In the genomic region with DNA sequence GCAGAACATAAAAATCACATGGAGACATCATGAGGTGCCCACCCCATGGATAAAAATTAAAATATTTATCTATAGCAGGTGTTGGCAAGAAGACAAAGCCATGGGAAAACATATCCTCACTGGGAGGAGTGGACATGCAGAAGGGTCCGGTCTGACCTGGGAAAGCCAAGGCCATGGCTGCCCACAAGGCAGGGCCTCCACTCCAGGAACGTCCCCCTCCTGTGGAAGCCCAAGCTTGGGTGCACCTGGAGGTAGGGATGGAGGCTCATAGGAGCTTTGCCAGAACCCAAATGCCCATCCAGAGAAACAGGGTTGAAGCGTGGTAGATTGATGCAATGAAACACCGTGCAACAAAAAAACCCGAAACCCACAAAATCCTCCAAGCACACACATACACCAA, we compare ENCODE assay signal across 26 cellular contexts.
DNase-seq lines count a peak whose midpoint lies in the region; ATAC-seq and TF ChIP-seq lines count a peak whose summit lies in the region.
"Had no signal": no experiment of that assay in that cellular context is flagged by ENCODE, and none has a peak within 500 bp of the region (broad histone marks: within the 10 kb centered on the region; RNA-seq: fewer than 3 reads in every experiment).

No MANE protein-coding gene starts in this region.

- no peaks in the 10 kb centered on the region for H3K4me1 Mint-ChIP-seq in H9
- H3K4me1 Mint-ChIP-seq in activated CD8-positive, alpha-beta T cell treated with anti-CD3 and anti-CD28 coated beads for 36 hours (ENCODE audit: low read depth): no peaks in the 10 kb centered on the region

- POLR2A ChIA-PET in activated CD8-positive, alpha-beta T cell treated with anti-CD3 and anti-CD28 coated beads for 36 hours (lab: Charles Lee): no interaction called here
- POLR2A ChIA-PET in RWPE1 (lab: Yijun Ruan, JAX; ENCODE audit: low non-redundant PET): no interaction called here

- H3K9ac ChIP-seq in BLaER1 (no peak overlapping the region), H9 (ENCODE audit: extremely low read depth, insufficient read length, low read length) (no peak overlapping the region)

- no peak overlapping the region for H2BK120ac ChIP-seq in H9 (ENCODE audit: low read depth, low read length, poor library complexity, severe bottlenecking)

- no peak overlapping the region for H3K4ac ChIP-seq in H9 (ENCODE audit: low read depth, low read length)

- H3K4me2 ChIP-seq in BLaER1: peak overlapping the region; percentile 43
- no peak overlapping the region for H3K4me2 ChIP-seq in H9 (ENCODE audit: insufficient read depth, insufficient read length, low read length)
- no peak overlapping the region for H3K4me2 ChIP-seq in osteoblast (ENCODE audit: insufficient read depth, low read length)
- H3K4me2 ChIP-seq: smooth muscle cell had no signal

- H4K20me1 ChIP-seq in BLaER1 (no peaks in the 10 kb centered on the region), H9 (ENCODE audit: control insufficient read depth, insufficient read depth, insufficient read length) (no peaks in the 10 kb centered on the region), osteoblast (ENCODE audit: insufficient read depth, low read length) (no peaks in the 10 kb centered on the region)

- no peak overlapping the region for H4K8ac ChIP-seq in H9 (replicated peaks; ENCODE audit: insufficient read length, low read depth, low read length)

- ATAC-seq in activated CD8-positive, alpha-beta T cell treated with anti-CD3 and anti-CD28 coated beads for 36 hours: no peak
- ATAC-seq: gastroesophageal sphincter; left colon; pancreas; stimulated activated naive CD8-positive, alpha-beta T cell treated with anti-CD3 and anti-CD28 coated beads, Interleukin-15, Interleukin-2, amounts not matched to agents 100 U/mL and 50 U/mL, for 24 hours had no signal

- H3K79me1 ChIP-seq in H9 (ENCODE audit: insufficient read depth, low read depth, low read length, poor library complexity, severe bottlenecking): no peaks in the 10 kb centered on the region

- no peak overlapping the region for H2BK15ac ChIP-seq in H9 (ENCODE audit: low read depth, low read length)

- intact Hi-C loops in activated CD8-positive, alpha-beta T cell treated with anti-CD3 and anti-CD28 coated beads for 36 hours (cut with micrococcal nuclease): no loop called here

- H3K27me3 ChIP-seq in BLaER1 (no peaks in the 10 kb centered on the region), H9 (ENCODE audit: insufficient read depth, low read length) (no peaks in the 10 kb centered on the region), osteoblast (ENCODE audit: insufficient read depth, low read length) (no peaks in the 10 kb centered on the region)
- H3K27me3 ChIP-seq: dorsolateral prefrontal cortex, gastroesophageal sphincter, pancreas had no signal

- no peak overlapping the region for H3K23ac ChIP-seq in H9 (ENCODE audit: insufficient read length, low read depth, low read length)

- DNase-seq in H9 (peak; percentile 1), coronary artery (ENCODE audit: low spot score) (peak; percentile 57), osteoblast (ENCODE audit: insufficient read length, low spot score, missing footprints) (peak; percentile 47), NCI-H1105 treated with DMSO at 0.1 percent for 48 hours (lab: John Stamatoyannopoulos, UW) (no peak), RWPE1 (ENCODE audit: low spot score) (no peak)
- no peak for DNase-seq in activated CD8-positive, alpha-beta T cell treated with anti-CD3 and anti-CD28 coated beads for 36 hours
- DNase-seq: activated gamma-delta T cell; COR-L47; HCEC 1CT; hippocampal formation; NCI-H1436 treated with DMSO at 0.1 percent for 48 hours; NCI-H2081 treated with DMSO at 0.1 percent for 48 hours; NCI-H2227 treated with DMSO at 0.1 percent for 48 hours; NCI-H526; retina; SHP77 treated with DMSO at 0.1 percent for 48 hours; stimulated activated CD4-positive, alpha-beta T cell treated with anti-CD3 and anti-CD28 coated beads, Interleukin-1b, Interleukin-23, amount 100 ng/mL, for 48 hours; stimulated activated naive CD8-positive, alpha-beta T cell treated with anti-CD3 and anti-CD28 coated beads, Interleukin-15, Interleukin-2, amounts not matched to agents 100 U/mL and 50 U/mL, for 24 hours had no signal

- peaks cover 55% of the 10 kb centered on the region for H3K4me1 ChIP-seq in BLaER1
- H3K4me1 ChIP-seq in H9 (ENCODE audit: insufficient read depth, low read length): no peaks in the 10 kb centered on the region
- peaks cover 10% of the 10 kb centered on the region for H3K4me1 ChIP-seq in osteoblast (ENCODE audit: insufficient read depth, low read length)
- H3K4me1 ChIP-seq: gastroesophageal sphincter, pancreas had no signal

- H3K27ac Mint-ChIP-seq in H9: no peak overlapping the region
- H3K27ac Mint-ChIP-seq in activated CD8-positive, alpha-beta T cell treated with anti-CD3 and anti-CD28 coated beads for 36 hours: no peak overlapping the region

- H3K4me3 ChIP-seq in BLaER1 (no peak overlapping the region), coronary artery (no peak overlapping the region), osteoblast (ENCODE audit: insufficient read depth, low read length) (no peak overlapping the region)
- H3K4me3 ChIP-seq: dorsolateral prefrontal cortex, gastroesophageal sphincter, pancreas, smooth muscle cell, thoracic aorta had no signal

- no peaks in the 10 kb centered on the region for H3K79me2 ChIP-seq in H9 (ENCODE audit: insufficient read depth, low read length)
- no peaks in the 10 kb centered on the region for H3K79me2 ChIP-seq in osteoblast (ENCODE audit: insufficient read depth, low read length)

- no peaks in the 10 kb centered on the region for H3K23me2 ChIP-seq in H9 (ENCODE audit: insufficient read length, low read depth, low read length, poor library complexity, severe bottlenecking)

- no peak overlapping the region for H3K27ac ChIP-seq in BLaER1
- no peak overlapping the region for H3K27ac ChIP-seq in H9 (ENCODE audit: insufficient read length, low read depth, low read length)
- H3K27ac ChIP-seq in coronary artery: no peak overlapping the region
- no peak overlapping the region for H3K27ac ChIP-seq in osteoblast (ENCODE audit: low read depth, low read length)
- H3K27ac ChIP-seq in RWPE1: no peak overlapping the region
- H3K27ac ChIP-seq: dorsolateral prefrontal cortex, gastroesophageal sphincter, pancreas, thoracic aorta had no signal

- no peak for TF ChIP-seq CTCF in H9 (conservative IDR thresholded peaks at IDR 0.05)
- no peak for TF ChIP-seq CTCF in coronary artery (IDR thresholded peaks at IDR 0.05)
- no peak for TF ChIP-seq CTCF in osteoblast (IDR thresholded peaks at IDR 0.05; ENCODE audit: extremely low read depth, low read depth, low read length)
- TF ChIP-seq CTCF in activated CD8-positive, alpha-beta T cell treated with anti-CD3 and anti-CD28 coated beads for 36 hours (IDR thresholded peaks at IDR 0.05): no peak
- TF ChIP-seq CTCF in RWPE1 (conservative IDR thresholded peaks at IDR 0.05; ENCODE audit: low read depth): no peak

- no peak overlapping the region for H3K18ac ChIP-seq in H9 (ENCODE audit: insufficient read length, low read depth, low read length)

- no peak overlapping the region for H3K4me3 Mint-ChIP-seq in H9
- no peak overlapping the region for H3K4me3 Mint-ChIP-seq in activated CD8-positive, alpha-beta T cell treated with anti-CD3 and anti-CD28 coated beads for 36 hours
- H3K4me3 Mint-ChIP-seq: neural crest cell had no signal

- H3K27me3 Mint-ChIP-seq in H9 (ENCODE audit: low read depth): peaks cover 12% of the 10 kb centered on the region
- H3K27me3 Mint-ChIP-seq in activated CD8-positive, alpha-beta T cell treated with anti-CD3 and anti-CD28 coated beads for 36 hours: no peaks in the 10 kb centered on the region

- H2AK5ac ChIP-seq in H9 (ENCODE audit: insufficient read length, low read length): no peak overlapping the region

- no peaks in the 10 kb centered on the region; a peak in 1 of 7 replicates for H3K36me3 Mint-ChIP-seq in H9 (ENCODE audit: insufficient read depth in 1 of 3, low read depth in 3 of 3)
- H3K36me3 Mint-ChIP-seq in activated CD8-positive, alpha-beta T cell treated with anti-CD3 and anti-CD28 coated beads for 36 hours (ENCODE audit: low read depth): no peaks in the 10 kb centered on the region

- no peak overlapping the region for H3K56ac ChIP-seq in H9 (ENCODE audit: insufficient read length, low read depth, low read length)

- no peak overlapping the region for H4K5ac ChIP-seq in H9 (ENCODE audit: insufficient read length, low read depth, low read length)

- H3T11ph ChIP-seq in H9 (ENCODE audit: low read length): no peak overlapping the region

- H2BK12ac ChIP-seq in H9 (ENCODE audit: insufficient read length, low read depth, low read length): no peak overlapping the region

- no CpG with 5 or more reads among the region's 5 CpGs for WGBS in H9 (ENCODE audit: extremely low coverage, insufficient read length, low lambda C conversion rate)

- no peak overlapping the region; the same call in 1 of the 2 replicates for H3K14ac ChIP-seq in H9 (ENCODE audit: insufficient read depth, low read length)

- no peak overlapping the region for H2BK5ac ChIP-seq in H9 (ENCODE audit: insufficient read length, low read length)

- H2AFZ ChIP-seq in H9 (ENCODE audit: low read length): no peak overlapping the region
- no peak overlapping the region for H2AFZ ChIP-seq in osteoblast (ENCODE audit: low read length)

- no peak overlapping the region for H2BK20ac ChIP-seq in H9 (ENCODE audit: low read depth, low read length, poor library complexity, severe bottlenecking)

- peaks cover 12% of the 10 kb centered on the region for H3K9me3 ChIP-seq in BLaER1
- H3K9me3 ChIP-seq in H9 (ENCODE audit: control insufficient read depth, low read depth, low read length): no peaks in the 10 kb centered on the region
- no peaks in the 10 kb centered on the region for H3K9me3 ChIP-seq in osteoblast (ENCODE audit: low read depth, low read length)
- H3K9me3 ChIP-seq: gastroesophageal sphincter, pancreas, thoracic aorta had no signal

- no peaks in the 10 kb centered on the region for H3K36me3 ChIP-seq in BLaER1
- no peaks in the 10 kb centered on the region for H3K36me3 ChIP-seq in osteoblast (ENCODE audit: insufficient read depth, low read length)
- H3K36me3 ChIP-seq: gastroesophageal sphincter, pancreas, thoracic aorta had no signal

- CTCF ChIA-PET in activated CD8-positive, alpha-beta T cell treated with anti-CD3 and anti-CD28 coated beads for 36 hours (lab: Charles Lee): no interaction called here
- CTCF ChIA-PET in RWPE1 (lab: Yijun Ruan, JAX): interaction anchor here (0.8 to 1.0 kb wide), 2 partner anchors 101 to 389 kb away, joined by 3 read pairs; no protein-coding TSS in a partner anchor

- H3K9me3 Mint-ChIP-seq in H9: peaks cover 9 to 18% of the 10 kb centered on the region in 2 experiments; a peak in 4 of 5 replicates
- peaks cover 3% of the 10 kb centered on the region for H3K9me3 Mint-ChIP-seq in activated CD8-positive, alpha-beta T cell treated with anti-CD3 and anti-CD28 coated beads for 36 hours

- no peak overlapping the region for H4K91ac ChIP-seq in H9 (ENCODE audit: insufficient read length, low read depth, low read length)

Comparison
In these comparisons a context has a peak if more than half of its experiments do, and no peak if none do; other contexts are left out.
1. DNase-seq: peak in H9 (single experiment), coronary artery (single experiment) and osteoblast (single experiment); none in activated CD8-positive, alpha-beta T cell treated with anti-CD3 and anti-CD28 coated beads for 36 hours (single experiment), NCI-H1105 treated with DMSO at 0.1 percent for 48 hours (single experiment) and RWPE1 (single experiment).